ENCODE assay signal across 21 cellular contexts in genomic region chr2:39153312-39153711, GRCh38. TPM values are rescaled to one million over a fixed set of nuclear protein-coding genes. Genes with fewer than 3 reads are reported as not detected.
A peak's percentile ranks its signal among the peaks of the same experiment; 100 is the strongest.
DNase-seq lines count a peak whose midpoint lies in the region; ATAC-seq, FAIRE-seq and TF ChIP-seq lines count a peak whose summit lies in the region.
"Had no signal": no experiment of that assay in that cellular context is flagged by ENCODE, and none has a peak within 500 bp of the region (broad histone marks: within the 10 kb centered on the region; RNA-seq: fewer than 3 reads in every experiment).

No MANE protein-coding gene starts in this region.

- H3K4me3 ChIP-seq in A549 (no peak overlapping the region), IMR-90 (ENCODE audit: insufficient read depth, low read depth, low read length) (no peak overlapping the region), epithelial cell of esophagus (ENCODE audit: low read length) (no peak overlapping the region), right cardiac atrium (ENCODE audit: low read length) (no peak overlapping the region)

- ATAC-seq in A549 = no peak
- ATAC-seq in IMR-90 (ENCODE audit: low read depth) = peak; percentile 64
- no peak for ATAC-seq in foreskin keratinocyte
- no peak for ATAC-seq in right cardiac atrium
- no peak for ATAC-seq in GM18870 (IDR thresholded peaks at IDR 0.05; ENCODE audit: unreplicated experiment)
- no peak for ATAC-seq in activated CD4-positive, CD25-positive, alpha-beta regulatory T cell treated with anti-CD3 and anti-CD28 coated beads, Interleukin-2, amount 50 U/mL, for 24 hours
- ATAC-seq: SK-N-SH treated with all-trans-retinoic acid at 6 μM for 48 hours had no signal

- no peak overlapping the region for H3K27ac ChIP-seq in A549
- H3K27ac ChIP-seq in IMR-90 (ENCODE audit: insufficient read depth, low read length) = no peak overlapping the region
- H3K27ac ChIP-seq in foreskin keratinocyte = no peak overlapping the region
- no peak overlapping the region for H3K27ac ChIP-seq in right cardiac atrium (ENCODE audit: low read length)

- H3K18ac ChIP-seq in IMR-90 (ENCODE audit: low read depth, low read length) = no peak overlapping the region

- no peak overlapping the region for H4K5ac ChIP-seq in IMR-90 (ENCODE audit: low read depth, low read length)

- WGBS in A549 (ENCODE audit: missing lambda C conversion rate) = 83% methylated on average over 1 of the region's 1 CpG
- WGBS in IMR-90 (ENCODE audit: extremely low coverage in 2 of 2, insufficient read length in 1 of 2), 2 experiments = no CpG with 5 or more reads among the region's 1 CpG
- WGBS in right cardiac atrium = 93% methylated on average over 1 of the region's 1 CpG

- TF ChIP-seq POLR2A in A549 (IDR thresholded peaks at IDR 0.05; ENCODE audit: low read length) (no peak), IMR-90 (IDR thresholded peaks at IDR 0.05; ENCODE audit: low read depth, low read length) (no peak)

- no peak overlapping the region for H3K14ac ChIP-seq in IMR-90 (replicated peaks; ENCODE audit: low read depth, low read length)

- H3K79me1 ChIP-seq in IMR-90 (ENCODE audit: low read depth in 1 of 2, low read length in 2 of 2) = no peaks in the 10 kb centered on the region

- dilution Hi-C loops in IMR-90 (cut with HindIII; ENCODE audit: low sequenced_read_pairs, unreplicated experiment) = no loop called here

- H3K36me3 ChIP-seq in IMR-90 (ENCODE audit: control insufficient read depth, insufficient read depth, low read length) = no peaks in the 10 kb centered on the region

- H3K4ac ChIP-seq in IMR-90 (ENCODE audit: low read depth, low read length) = no peak overlapping the region

- in situ Hi-C loops in IMR-90 (cut with MboI; ENCODE audit: low sequenced_read_pairs) = no loop called here

- CTCF ChIA-PET in A549 (lab: Yijun Ruan, JAX) (interaction anchor here (0.6 kb wide), 1 partner anchor 120 kb away, joined by 3 read pairs; no protein-coding TSS in a partner anchor), IMR-90 (lab: Yijun Ruan, JAX) (no interaction called here)

- no peaks in the 10 kb centered on the region for H3K9me3 ChIP-seq in A549
- no peaks in the 10 kb centered on the region for H3K9me3 ChIP-seq in IMR-90 (ENCODE audit: control insufficient read depth, insufficient read depth, low read length)
- no peaks in the 10 kb centered on the region for H3K9me3 ChIP-seq in right cardiac atrium (ENCODE audit: control insufficient read depth, low read length)

- no peak overlapping the region for H2BK120ac ChIP-seq in IMR-90 (ENCODE audit: low read depth, low read length)

- H2AK5ac ChIP-seq in IMR-90 (ENCODE audit: low read depth, low read length) = no peak overlapping the region

- POLR2A ChIA-PET in A549 (lab: Yijun Ruan, JAX) = no interaction called here
- POLR2A ChIA-PET in IMR-90 (lab: Charles Lee; ENCODE audit: unreplicated experiment) = no interaction called here

- no peak overlapping the region for H2BK15ac ChIP-seq in IMR-90 (ENCODE audit: low read depth, low read length)

- no peak for TF ChIP-seq EP300 in A549 (IDR thresholded peaks at IDR 0.05)

- no peak overlapping the region for H3K56ac ChIP-seq in IMR-90 (ENCODE audit: extremely low read depth, insufficient read depth, low read length)

- H3K4me1 ChIP-seq in A549 (no peaks in the 10 kb centered on the region), IMR-90 (ENCODE audit: control insufficient read depth, insufficient read depth, low read length) (no peaks in the 10 kb centered on the region; the same call in 1 of the 2 replicates), foreskin keratinocyte (no peaks in the 10 kb centered on the region), right cardiac atrium (ENCODE audit: control insufficient read depth, insufficient read depth, low read length) (no peaks in the 10 kb centered on the region)

- no peak overlapping the region for H4K8ac ChIP-seq in IMR-90 (ENCODE audit: low read depth in 2 of 2, low read length in 2 of 2)

- no peak overlapping the region for H3K9ac ChIP-seq in IMR-90 (ENCODE audit: low read depth, low read length)

- intact Hi-C loops in IMR-90 (cut with micrococcal nuclease) = no loop called here
- intact Hi-C loops in right cardiac atrium (cut with DNase I) = no loop called here
- intact Hi-C loops in posterior vena cava (cut with DNase I) = no loop called here

- BruUV-seq in IMR-90 (replicated peaks; lab: Mats Ljungman, UMichigan) = no TSS peak

- H3K4me2 ChIP-seq in A549 = no peak overlapping the region
- H3K4me2 ChIP-seq in IMR-90 (ENCODE audit: low read depth, low read length) = 0 out of 2 replicates have a peak overlapping the region, but pooled peaks have one; percentile 13

- no peaks in the 10 kb centered on the region for H4K20me1 ChIP-seq in IMR-90 (ENCODE audit: insufficient read depth, low read length)

- H3K23ac ChIP-seq in IMR-90 (ENCODE audit: low read depth, low read length) = no peak overlapping the region

- no peak overlapping the region for H2AK9ac ChIP-seq in IMR-90 (replicated peaks; ENCODE audit: low read depth, low read length, poor library complexity)

- H3K27me3 ChIP-seq in IMR-90 (ENCODE audit: control insufficient read depth, insufficient read depth, low read length) (no peaks in the 10 kb centered on the region), foreskin keratinocyte (no peaks in the 10 kb centered on the region), right cardiac atrium (ENCODE audit: control insufficient read depth, insufficient read depth) (no peaks in the 10 kb centered on the region)

- no peaks in the 10 kb centered on the region for H3K9me1 ChIP-seq in IMR-90 (ENCODE audit: insufficient read depth, low read length)

- no peak overlapping the region for H2BK5ac ChIP-seq in IMR-90 (ENCODE audit: low read depth, low read length, poor library complexity, severe bottlenecking)

- peak; percentile 28 for FAIRE-seq in A549 (lab: Jason Lieb, UNC)
- FAIRE-seq: GM18507, HTR-8/SVneo had no signal

- DNase-seq in A549 (ENCODE audit: low read depth in 1 of 2, low spot score in 1 of 2) = no peak
- DNase-seq in IMR-90 = peak; percentile 41
- peak; percentile 45 for DNase-seq in epithelial cell of esophagus (ENCODE audit: low read depth)
- peak; percentile 8 to 52 for DNase-seq in foreskin keratinocyte
- no peak for DNase-seq in right cardiac atrium
- DNase-seq in posterior vena cava (ENCODE audit: low spot score) = no peak
- DNase-seq: 8988T, AML-193, Caco-2, KBM-7, NCI-H1048, NCI-H146, NCI-H2081 treated with DMSO at 0.1 percent for 48 hours, NCI-H2227 treated with DMSO at 0.1 percent for 48 hours, NCI-H526, SHP77 had no signal

- TF ChIP-seq CTCF in A549 (IDR thresholded peaks at IDR 0.05) = no peak
- no peak for TF ChIP-seq CTCF in IMR-90 (conservative IDR thresholded peaks at IDR 0.05; ENCODE audit: low read depth, low read length)
- TF ChIP-seq CTCF in epithelial cell of esophagus (IDR thresholded peaks at IDR 0.05; ENCODE audit: insufficient read depth, low read depth, low read length, missing control alignments) = no peak
- TF ChIP-seq CTCF in foreskin keratinocyte (conservative IDR thresholded peaks at IDR 0.05) = no peak

- H2BK20ac ChIP-seq in IMR-90 (ENCODE audit: low read depth, low read length) = no peak overlapping the region

- no peak overlapping the region for H4K91ac ChIP-seq in IMR-90 (ENCODE audit: insufficient read depth, low read depth, low read length)

- no peak overlapping the region for H2AFZ ChIP-seq in IMR-90 (replicated peaks; ENCODE audit: low read length, poor library complexity)

- TF ChIP-seq RAD21 in A549 (conservative IDR thresholded peaks at IDR 0.05 in 1 of 2, IDR thresholded peaks at IDR 0.05 in 1 of 2) (no peak), IMR-90 (IDR thresholded peaks at IDR 0.05; ENCODE audit: low read length) (no peak)

TF ChIP-seq in A549, 52 proteins besides CTCF, POLR2A, EP300 and RAD21 (continues in another document):
- no peak for TF ChIP-seq MAFK (IDR thresholded peaks at IDR 0.05; ENCODE audit: partially characterized antibody)
- no peak for TF ChIP-seq ZSCAN20 (CRISPR knock-in tag; IDR thresholded peaks at IDR 0.05)
- no peak for TF ChIP-seq JUN (IDR thresholded peaks at IDR 0.05)
- TF ChIP-seq RARB (CRISPR knock-in tag; IDR thresholded peaks at IDR 0.05) = no peak
- no peak for TF ChIP-seq NR3C1 (IDR thresholded peaks at IDR 0.05)

TF ChIP-seq in IMR-90, 13 proteins besides CTCF, POLR2A, EP300 and RAD21:
- TF ChIP-seq RCOR1 (IDR thresholded peaks at IDR 0.05; ENCODE audit: insufficient replicate concordance, low read length) (no peak), MAZ (IDR thresholded peaks at IDR 0.05; ENCODE audit: borderline replicate concordance, low read depth, low read length) (no peak), RFX5 (IDR thresholded peaks at IDR 0.05; ENCODE audit: low read depth, low read length) (no peak), BHLHE40 (IDR thresholded peaks at IDR 0.05; ENCODE audit: low read depth, low read length) (no peak), FOS (IDR thresholded peaks at IDR 0.05; ENCODE audit: low read depth, low read length) (no peak), MAFK (IDR thresholded peaks at IDR 0.05; ENCODE audit: low read depth, low read length) (no peak), NFE2L2 (IDR thresholded peaks at IDR 0.05; ENCODE audit: low read depth, low read length) (no peak)

RNA-seq across cellular contexts. Expression of gene SOS1, which starts 32.5 kb away (rescaled TPM):
- polyA plus RNA-seq in A549 (2011; rRNA removed) (45.5 and 48.9 TPM in 2 replicates), A549 (2017; fragmentation: RNase III; extraction: RNeasy Plus Mini Kit Qiagen cat#74134 plus additional on column Dnase treatment) (17.0 to 19.6 TPM (median 19.5 TPM) in 3 replicates), IMR-90 (2012; rRNA removed) (10.6 and 11.2 TPM in 2 replicates), foreskin keratinocyte (2.9 and 3.3 TPM in 2 replicates), right cardiac atrium (6.7 TPM)
- polyA plus RNA-seq in A549 (2012; cell fraction: cytosol; rRNA removed) = 6.8 and 8.2 TPM in 2 replicates
- polyA plus RNA-seq in A549 (2012; cell fraction: nucleus; rRNA removed) = 9.4 and 10.6 TPM in 2 replicates
- 24.3 and 37.8 TPM in 2 replicates for polyA minus RNA-seq in A549 (2011; rRNA and poly(A)+ RNA removed)
- total RNA-seq in IMR-90 (2012; rRNA removed) (8.2 and 13.6 TPM in 2 replicates), foreskin keratinocyte (18.4 and 21.1 TPM in 2 replicates), right cardiac atrium (10 to 100 TPM; 19.1 to 30.4 (median 23.1) TPM), posterior vena cava (10 to 100 TPM; 33.8 to 48.1 TPM)
- 1.0 and 1.9 TPM in 2 replicates for polyA plus RNA-seq in IMR-90 (2012; cell fraction: cytosol; rRNA removed)
- polyA plus RNA-seq in IMR-90 (2012; cell fraction: nucleus; rRNA removed; ENCODE audit: low replicate concordance) = 5.8 and 43.5 TPM in 2 replicates

Comparison
In these comparisons a context has a peak if more than half of its experiments do, and no peak if none do; other contexts are left out.
1. DNase-seq: peak in IMR-90 (single experiment), epithelial cell of esophagus (single experiment) and foreskin keratinocyte (2 of 2); none in A549 (0 of 2), right cardiac atrium (0 of 3) and posterior vena cava (single experiment).